ENCODE assay signal across 24 cellular contexts in genomic region chr15:75714195-75714594, GRCh38. TPM values are rescaled to one million over a fixed set of nuclear protein-coding genes. Genes with fewer than 3 reads are reported as not detected.
"Had no signal": no experiment of that assay in that cellular context is flagged by ENCODE, and none has a peak within 500 bp of the region (broad histone marks: within the 10 kb centered on the region; RNA-seq: fewer than 3 reads in every experiment).

No MANE protein-coding gene starts in this region.

- H3K4me1 Mint-ChIP-seq: activated CD4-positive, alpha-beta T cell treated with anti-CD3 and anti-CD28 coated beads, Interleukin-2, amount 10 ng/mL, durations not matched to agents 7 days and 5 days; naive thymus-derived CD4-positive, alpha-beta T cell; stimulated activated effector memory CD8-positive, alpha-beta T cell treated with anti-CD3 and anti-CD28 coated beads, Interleukin-12 subunit alpha, Interleukin-12 subunit beta, amount 100 ng/mL, for 72 hours; stimulated activated naive CD8-positive, alpha-beta T cell treated with anti-CD3 and anti-CD28 coated beads, Interleukin-15, amount 100 ng/mL, for 72 hours had no signal

- ATAC-seq: activated CD8-positive, alpha-beta T cell treated with anti-CD3 and anti-CD28 coated beads, Interleukin-2, amount 10 ng/mL, durations not matched to agents 7 days and 5 days; activated naive CD4-positive, alpha-beta T cell treated with anti-CD3 and anti-CD28 coated beads, Interleukin-2, amount 50 U/mL, for 72 hours; left lung; naive thymus-derived CD4-positive, alpha-beta T cell; stimulated activated effector memory CD8-positive, alpha-beta T cell treated with anti-CD3 and anti-CD28 coated beads, Interleukin-12 subunit alpha, Interleukin-12 subunit beta, amount 100 ng/mL, for 72 hours; stimulated activated naive CD8-positive, alpha-beta T cell treated with anti-CD3 and anti-CD28 coated beads, Interleukin-15, amount 100 ng/mL, for 72 hours had no signal

- H3K36me3 Mint-ChIP-seq: activated naive CD4-positive, alpha-beta T cell treated with anti-CD3 and anti-CD28 coated beads, Interleukin-2, amount 50 U/mL, for 72 hours; naive thymus-derived CD4-positive, alpha-beta T cell; stimulated activated effector memory CD8-positive, alpha-beta T cell treated with anti-CD3 and anti-CD28 coated beads, Interleukin-12 subunit alpha, Interleukin-12 subunit beta, amount 100 ng/mL, for 72 hours had no signal

- H3K27ac ChIP-seq: brain microvascular endothelial cell, left lung, testis, VCaP had no signal

- H3K4me3 Mint-ChIP-seq: activated CD4-positive, alpha-beta T cell treated with anti-CD3 and anti-CD28 coated beads, Interleukin-2, amount 10 ng/mL, durations not matched to agents 7 days and 5 days; activated CD8-positive, alpha-beta T cell treated with anti-CD3 and anti-CD28 coated beads, Interleukin-2, amount 10 ng/mL, durations not matched to agents 7 days and 5 days; naive thymus-derived CD4-positive, alpha-beta T cell; stimulated activated effector memory CD8-positive, alpha-beta T cell treated with anti-CD3 and anti-CD28 coated beads, Interleukin-12 subunit alpha, Interleukin-12 subunit beta, amount 100 ng/mL, for 72 hours; stimulated activated naive CD8-positive, alpha-beta T cell treated with anti-CD3 and anti-CD28 coated beads, Interleukin-15, amount 100 ng/mL, for 72 hours; T-helper 2 cell treated with Interferon-gamma antibody and Interleukin-4, amounts not matched to agents 5 μg/mL and 100 μg/mL, for 36 hours had no signal

- H3K4me3 ChIP-seq: left lung, lung, ovary, prostate gland, right atrium auricular region, skin epidermis, testis had no signal

- H3K27ac Mint-ChIP-seq: activated CD4-positive, alpha-beta T cell treated with anti-CD3 and anti-CD28 coated beads, Interleukin-2, amount 10 ng/mL, durations not matched to agents 7 days and 5 days; activated CD8-positive, alpha-beta T cell treated with anti-CD3 and anti-CD28 coated beads, Interleukin-2, amount 10 ng/mL, durations not matched to agents 7 days and 5 days; activated naive CD4-positive, alpha-beta T cell treated with anti-CD3 and anti-CD28 coated beads, Interleukin-2, amount 50 U/mL, for 72 hours; stimulated activated effector memory CD8-positive, alpha-beta T cell treated with anti-CD3 and anti-CD28 coated beads, Interleukin-12 subunit alpha, Interleukin-12 subunit beta, amount 100 ng/mL, for 72 hours; stimulated activated naive CD8-positive, alpha-beta T cell treated with anti-CD3 and anti-CD28 coated beads, Interleukin-15, amount 100 ng/mL, for 72 hours; T-helper 2 cell treated with Interferon-gamma antibody and Interleukin-4, amounts not matched to agents 5 μg/mL and 100 μg/mL, for 36 hours had no signal

- H3K27me3 ChIP-seq: brain microvascular endothelial cell, ovary, right atrium auricular region, testis had no signal

- H3K9me3 ChIP-seq: left lung, ovary, prostate gland, right atrium auricular region, testis had no signal

- H3K9me3 Mint-ChIP-seq: activated CD4-positive, alpha-beta T cell treated with anti-CD3 and anti-CD28 coated beads, Interleukin-2, amount 10 ng/mL, durations not matched to agents 7 days and 5 days; activated naive CD4-positive, alpha-beta T cell treated with anti-CD3 and anti-CD28 coated beads, Interleukin-2, amount 50 U/mL, for 72 hours; naive thymus-derived CD4-positive, alpha-beta T cell; stimulated activated effector memory CD8-positive, alpha-beta T cell treated with anti-CD3 and anti-CD28 coated beads, Interleukin-12 subunit alpha, Interleukin-12 subunit beta, amount 100 ng/mL, for 72 hours; stimulated activated naive CD8-positive, alpha-beta T cell treated with anti-CD3 and anti-CD28 coated beads, Interleukin-15, amount 100 ng/mL, for 72 hours; T-helper 2 cell treated with Interferon-gamma antibody and Interleukin-4, amounts not matched to agents 5 μg/mL and 100 μg/mL, for 36 hours had no signal

- DNase-seq: activated CD4-positive, alpha-beta T cell treated with anti-CD3 and anti-CD28 coated beads, Interleukin-2, amount 10 ng/mL, durations not matched to agents 7 days and 5 days; activated CD4-positive, CD25-positive, alpha-beta regulatory T cell treated with anti-CD3 and anti-CD28 coated beads, Interleukin-2, amount 50 U/mL, for 72 hours; activated CD8-positive, alpha-beta T cell treated with anti-CD3 and anti-CD28 coated beads, Interleukin-2, amount 10 ng/mL, durations not matched to agents 7 days and 5 days; brain microvascular endothelial cell; caudate nucleus; dermis blood vessel endothelial cell; effector memory CD4-positive, alpha-beta T cell; foreskin melanocyte; hippocampal formation; kidney glomerular epithelial cell; left lung; naive thymus-derived CD4-positive, alpha-beta T cell; stimulated activated CD4-positive, alpha-beta T cell treated with anti-CD3 and anti-CD28 coated beads, Interleukin-1b, Interleukin-23, amount 100 ng/mL, for 48 hours; stimulated activated naive CD8-positive, alpha-beta T cell treated with anti-CD3 and anti-CD28 coated beads, Interleukin-15, amount 100 ng/mL, for 72 hours; testis had no signal

- H3K36me3 ChIP-seq: brain microvascular endothelial cell, left lung, ovary, prostate gland, right atrium auricular region had no signal

RNA-seq across cellular contexts. Expression of gene CSPG4, which starts 1.5 kb away (rescaled TPM):
- total RNA-seq: activated CD4-positive, alpha-beta T cell treated with anti-CD3 and anti-CD28 coated beads, Interleukin-2, amount 10 ng/mL, durations not matched to agents 7 days and 5 days; activated CD8-positive, alpha-beta T cell treated with anti-CD3 and anti-CD28 coated beads, Interleukin-2, amount 10 ng/mL, durations not matched to agents 7 days and 5 days; activated naive CD4-positive, alpha-beta T cell treated with anti-CD3 and anti-CD28 coated beads, Interleukin-2, amount 50 U/mL, for 72 hours; naive thymus-derived CD4-positive, alpha-beta T cell had no signal
- polyA plus RNA-seq: naive thymus-derived CD4-positive, alpha-beta T cell had no signal
